1 cellular context compared by ENCODE assay signal in the genomic region with DNA sequence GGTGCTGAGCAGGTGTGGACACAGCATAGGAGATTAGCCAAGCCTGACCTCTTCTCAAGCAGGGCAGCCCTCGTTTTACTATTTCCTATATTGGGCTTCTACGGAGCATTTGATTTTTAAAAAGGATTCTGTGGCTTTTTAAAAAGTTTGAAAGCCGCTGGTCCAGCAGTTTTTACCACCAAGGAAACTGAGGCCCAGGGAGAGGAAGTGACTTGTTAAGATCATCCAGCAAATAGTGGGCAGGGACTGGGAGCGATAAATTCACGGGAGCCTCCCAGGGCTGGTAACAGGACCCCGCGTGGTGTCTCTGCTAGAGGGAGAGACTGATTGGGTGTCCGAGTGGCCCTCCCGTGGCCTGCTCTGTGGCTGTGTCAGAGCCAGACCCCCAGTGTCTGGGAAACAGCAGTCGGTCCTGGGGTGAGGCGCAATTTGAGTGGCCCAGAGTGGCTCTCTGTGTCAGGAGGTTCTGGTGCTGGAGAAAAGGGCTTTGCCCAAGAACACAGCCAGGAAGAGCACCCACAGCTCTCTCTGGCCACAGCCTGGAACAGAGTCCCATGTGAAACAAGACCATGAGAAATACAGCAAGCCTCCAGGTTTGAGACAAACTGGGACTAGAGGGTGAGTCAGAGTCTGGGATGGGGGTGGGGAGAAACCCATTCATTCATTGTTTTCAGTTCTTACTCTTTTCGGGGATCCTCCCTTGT.
TF ChIP-seq lines count a peak whose summit lies in the region.

No MANE protein-coding gene starts in this region.

TF ChIP-seq in IMR-90, 13 proteins besides CTCF, POLR2A, EP300 and RAD21:
- TF ChIP-seq MXI1 (IDR thresholded peaks at IDR 0.05; ENCODE audit: borderline replicate concordance, low read depth, low read length) (no peak), CHD1 (IDR thresholded peaks at IDR 0.05; ENCODE audit: low read depth, low read length) (0 out of 2 replicates have a peak, but pooled peaks have one; percentile 49), BHLHE40 (IDR thresholded peaks at IDR 0.05; ENCODE audit: low read depth, low read length) (no peak), MAFK (IDR thresholded peaks at IDR 0.05; ENCODE audit: low read depth, low read length) (no peak), MAZ (IDR thresholded peaks at IDR 0.05; ENCODE audit: borderline replicate concordance, low read depth, low read length) (peak; percentile 20; the same call in 1 of the 2 replicates), FOS (IDR thresholded peaks at IDR 0.05; ENCODE audit: low read depth, low read length) (peak; percentile 80), RCOR1 (IDR thresholded peaks at IDR 0.05; ENCODE audit: insufficient replicate concordance, low read length) (no peak), CEBPB (IDR thresholded peaks at IDR 0.05; ENCODE audit: low read depth, low read length) (no peak)
TF ChIP-seq in IMR-90: peak in this region for 3.
